In genomic region chr18:60040966-60041365, GRCh38 we compare ENCODE assay signal across 18 cellular contexts.
"Had no signal": no experiment of that assay in that cellular context is flagged by ENCODE, and none has a peak within 500 bp of the region (broad histone marks: within the 10 kb centered on the region; RNA-seq: fewer than 3 reads in every experiment).

No MANE protein-coding gene starts in this region.

- DNase-seq: cortex of kidney; dorsolateral prefrontal cortex; effector CD8-positive, alpha-beta T cell; head of caudate nucleus; kidney; naive thymus-derived CD4-positive, alpha-beta T cell; nephron progenitor cell; stimulated activated CD4-positive, alpha-beta T cell treated with anti-CD3 and anti-CD28 coated beads, Interleukin-2, amount 100 ng/mL, for 24 hours; stimulated activated CD4-positive, alpha-beta T cell treated with anti-CD3 and anti-CD28 coated beads, Interleukin-4, amount 100 ng/mL, for 4 hours; stimulated activated naive B cell treated with anti-CD40 and anti-IgM and Interleukin-4, amounts not matched to agents 10 μg/mL and 1 μg/mL and 100 μg/mL, for 72 hours; stimulated activated naive CD8-positive, alpha-beta T cell treated with anti-CD3 and anti-CD28 coated beads, Interleukin-15, amount 100 ng/mL, for 72 hours; testis; transverse colon had no signal

- H3K4me2 ChIP-seq: hepatocyte had no signal

- H3K27me3 ChIP-seq: foreskin keratinocyte, hepatocyte, testis, transverse colon had no signal

- ATAC-seq: esophagus mucosa; foreskin keratinocyte; naive thymus-derived CD4-positive, alpha-beta T cell; sciatic nerve; stimulated activated naive B cell treated with anti-CD40 and anti-IgM and Interleukin-4, amounts not matched to agents 10 μg/mL and 1 μg/mL and 100 μg/mL, for 72 hours; stimulated activated naive CD8-positive, alpha-beta T cell treated with anti-CD3 and anti-CD28 coated beads, Interleukin-15, amount 100 ng/mL, for 72 hours had no signal

- H3K79me2 ChIP-seq: hepatocyte had no signal

- H3K4me1 ChIP-seq: testis, transverse colon had no signal

- H3K36me3 ChIP-seq: transverse colon had no signal

- H3K4me3 ChIP-seq: dorsolateral prefrontal cortex, hepatocyte, skin epidermis, testis, transverse colon had no signal

- H2AFZ ChIP-seq: hepatocyte had no signal

- H3K9me3 ChIP-seq: testis, transverse colon had no signal

- H3K27ac ChIP-seq: dorsolateral prefrontal cortex, foreskin keratinocyte, hepatocyte, testis, transverse colon had no signal
